Comparison of ENCODE assay signal across 21 cellular contexts in the genomic region with DNA sequence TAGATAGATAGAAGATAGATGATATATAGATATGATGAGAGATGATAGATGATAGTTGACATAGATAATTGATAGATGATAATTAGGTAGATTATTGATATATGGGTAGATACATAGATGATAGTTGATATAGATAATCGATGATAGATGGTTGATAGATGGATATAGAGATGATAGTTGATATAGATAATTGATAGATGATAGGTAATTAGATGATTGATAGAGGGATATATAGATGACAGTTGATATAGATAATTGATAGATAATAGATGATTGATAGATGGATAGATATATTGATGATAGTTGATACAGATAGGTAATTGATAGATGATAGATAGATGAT.
"Had no signal": no experiment of that assay in that cellular context is flagged by ENCODE, and none has a peak within 500 bp of the region (broad histone marks: within the 10 kb centered on the region; RNA-seq: fewer than 3 reads in every experiment).

No MANE protein-coding gene starts in this region.

- ATAC-seq: activated CD8-positive, alpha-beta T cell treated with anti-CD3 and anti-CD28 coated beads, Interleukin-2, amount 10 ng/mL, durations not matched to agents 7 days and 5 days; gastroesophageal sphincter; stimulated activated memory B cell treated with anti-CD40 and anti-IgM and Interleukin-4, amounts not matched to agents 10 μg/mL and 1 μg/mL and 100 μg/mL, for 72 hours had no signal

- H3K9me3 ChIP-seq: gastroesophageal sphincter, heart left ventricle, sigmoid colon, stomach, suprapubic skin, transverse colon, uterus had no signal

- H3K36me3 Mint-ChIP-seq: activated naive CD8-positive, alpha-beta T cell treated with anti-CD3 and anti-CD28 coated beads for 36 hours; stimulated activated memory B cell treated with anti-CD40 and anti-IgM and Interleukin-4, amounts not matched to agents 10 μg/mL and 1 μg/mL and 100 μg/mL, for 72 hours had no signal

- H3K27ac ChIP-seq: epithelial cell of prostate, gastroesophageal sphincter, heart left ventricle, parathyroid adenoma, stomach, suprapubic skin, WERI-Rb-1 had no signal

- H3K4me1 Mint-ChIP-seq: activated CD4-positive, alpha-beta T cell treated with anti-CD3 and anti-CD28 coated beads, Interleukin-2, amount 10 ng/mL, durations not matched to agents 7 days and 5 days; activated naive CD8-positive, alpha-beta T cell treated with anti-CD3 and anti-CD28 coated beads for 36 hours; stimulated activated memory B cell treated with anti-CD40 and anti-IgM and Interleukin-4, amounts not matched to agents 10 μg/mL and 1 μg/mL and 100 μg/mL, for 72 hours had no signal

- DNase-seq: activated CD4-positive, alpha-beta T cell treated with anti-CD3 and anti-CD28 coated beads, Interleukin-2, amount 10 ng/mL, durations not matched to agents 7 days and 5 days; activated CD4-positive, CD25-positive, alpha-beta regulatory T cell treated with anti-CD3 and anti-CD28 coated beads, Interleukin-2, amount 50 U/mL, for 72 hours; activated CD8-positive, alpha-beta T cell treated with anti-CD3 and anti-CD28 coated beads, Interleukin-2, amount 10 ng/mL, durations not matched to agents 7 days and 5 days; activated naive CD8-positive, alpha-beta T cell treated with anti-CD3 and anti-CD28 coated beads for 36 hours; central memory CD4-positive, alpha-beta T cell; heart left ventricle; left colon; sigmoid colon; stimulated activated CD4-positive, alpha-beta T cell treated with anti-CD3 and anti-CD28 coated beads, Interleukin-15, amount 100 ng/mL, for 24 hours; stomach; uterus had no signal

- H3K27me3 Mint-ChIP-seq: activated CD4-positive, alpha-beta T cell treated with anti-CD3 and anti-CD28 coated beads, Interleukin-2, amount 10 ng/mL, durations not matched to agents 7 days and 5 days; activated naive CD8-positive, alpha-beta T cell treated with anti-CD3 and anti-CD28 coated beads for 36 hours had no signal

- H3K9me3 Mint-ChIP-seq: activated CD4-positive, alpha-beta T cell treated with anti-CD3 and anti-CD28 coated beads, Interleukin-2, amount 10 ng/mL, durations not matched to agents 7 days and 5 days; activated naive CD8-positive, alpha-beta T cell treated with anti-CD3 and anti-CD28 coated beads for 36 hours; nephron; stimulated activated memory B cell treated with anti-CD40 and anti-IgM and Interleukin-4, amounts not matched to agents 10 μg/mL and 1 μg/mL and 100 μg/mL, for 72 hours; T-helper 2 cell treated with Interferon-gamma antibody and Interleukin-4, amounts not matched to agents 5 μg/mL and 100 μg/mL, for 36 hours had no signal

- H3K4me3 ChIP-seq: gastroesophageal sphincter, heart left ventricle, sigmoid colon, smooth muscle cell, stomach, suprapubic skin, transverse colon, uterus had no signal

- H3K4me3 Mint-ChIP-seq: activated CD4-positive, alpha-beta T cell treated with anti-CD3 and anti-CD28 coated beads, Interleukin-2, amount 10 ng/mL, durations not matched to agents 7 days and 5 days; activated CD8-positive, alpha-beta T cell treated with anti-CD3 and anti-CD28 coated beads, Interleukin-2, amount 10 ng/mL, durations not matched to agents 7 days and 5 days; activated naive CD8-positive, alpha-beta T cell treated with anti-CD3 and anti-CD28 coated beads for 36 hours; nephron; stimulated activated memory B cell treated with anti-CD40 and anti-IgM and Interleukin-4, amounts not matched to agents 10 μg/mL and 1 μg/mL and 100 μg/mL, for 72 hours; T-helper 2 cell treated with Interferon-gamma antibody and Interleukin-4, amounts not matched to agents 5 μg/mL and 100 μg/mL, for 36 hours had no signal

- H3K27ac Mint-ChIP-seq: activated CD4-positive, alpha-beta T cell treated with anti-CD3 and anti-CD28 coated beads, Interleukin-2, amount 10 ng/mL, durations not matched to agents 7 days and 5 days; activated CD8-positive, alpha-beta T cell treated with anti-CD3 and anti-CD28 coated beads, Interleukin-2, amount 10 ng/mL, durations not matched to agents 7 days and 5 days; activated naive CD8-positive, alpha-beta T cell treated with anti-CD3 and anti-CD28 coated beads for 36 hours; nephron; stimulated activated memory B cell treated with anti-CD40 and anti-IgM and Interleukin-4, amounts not matched to agents 10 μg/mL and 1 μg/mL and 100 μg/mL, for 72 hours; T-helper 2 cell treated with Interferon-gamma antibody and Interleukin-4, amounts not matched to agents 5 μg/mL and 100 μg/mL, for 36 hours had no signal

- H3K4me1 ChIP-seq: heart left ventricle, parathyroid adenoma, uterus had no signal

- H3K27me3 ChIP-seq: gastroesophageal sphincter, heart left ventricle, sigmoid colon, suprapubic skin, transverse colon, uterus had no signal

- H3K36me3 ChIP-seq: gastroesophageal sphincter, sigmoid colon, stomach, suprapubic skin, transverse colon, uterus, WERI-Rb-1 had no signal
